11 cellular contexts compared by ENCODE assay signal in the genomic region with DNA sequence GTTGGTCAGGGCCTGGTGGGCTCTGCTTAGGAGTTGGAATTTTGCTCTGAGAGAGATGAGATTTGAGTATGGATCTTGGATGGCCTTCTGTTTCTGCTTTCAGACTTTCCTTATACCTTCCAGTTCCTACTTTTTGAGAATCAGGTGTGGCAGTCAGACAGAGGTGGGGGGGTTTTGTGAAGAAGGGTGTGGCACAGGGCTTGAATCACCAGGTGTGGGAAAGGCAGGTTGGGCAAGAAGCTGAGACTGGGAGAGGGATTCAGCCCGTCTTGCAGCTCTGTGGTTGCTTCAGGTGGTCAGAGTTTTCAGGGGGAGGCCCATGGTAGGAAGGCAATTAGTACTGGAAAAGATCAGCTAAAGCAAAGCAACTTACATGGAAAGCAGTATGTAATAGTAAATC.
DNase-seq lines count a peak whose midpoint lies in the region; ATAC-seq and TF ChIP-seq lines count a peak whose summit lies in the region.
"Had no signal": no experiment of that assay in that cellular context is flagged by ENCODE, and none has a peak within 500 bp of the region (broad histone marks: within the 10 kb centered on the region; RNA-seq: fewer than 3 reads in every experiment).

No MANE protein-coding gene starts in this region.

- H2BK120ac ChIP-seq in trophoblast cell (ENCODE audit: insufficient read depth, low read length, poor library complexity): no peak overlapping the region

- peaks cover 3% of the 10 kb centered on the region for H3K36me3 Mint-ChIP-seq in CD4-positive, CD25-positive, alpha-beta regulatory T cell
- H3K36me3 Mint-ChIP-seq in HFFc6 (ENCODE audit: low read depth): no peaks in the 10 kb centered on the region

- WGBS in trophoblast cell (ENCODE audit: extremely low coverage, insufficient coverage, insufficient read length): no CpG with 5 or more reads among the region's 1 CpG

- H3K9me3 Mint-ChIP-seq in CD4-positive, CD25-positive, alpha-beta regulatory T cell: peaks cover 0 to 1% (median 0%) of the 10 kb centered on the region in 7 donors
- H3K9me3 Mint-ChIP-seq in HFFc6: no peaks in the 10 kb centered on the region; the same call in 1 of the 2 replicates

- H2AFZ ChIP-seq in trophoblast cell (ENCODE audit: insufficient read depth, low read length, poor library complexity): no peak overlapping the region

- TF ChIP-seq CTCF in HFFc6 (IDR thresholded peaks at IDR 0.05): no peak

- no peak for DNase-seq in CD4-positive, CD25-positive, alpha-beta regulatory T cell
- DNase-seq in HFFc6 (no peak), trophoblast cell (no peak), NCI-H2081 (lab: John Stamatoyannopoulos, UW) (no peak), pons (ENCODE audit: low spot score) (no peak)
- no peak for DNase-seq in effector CD8-positive, alpha-beta T cell (lab: John Stamatoyannopoulos, UW)
- DNase-seq: caudate nucleus; H9; NCI-H187 treated with DMSO at 0.1 percent for 48 hours; stimulated activated CD4-positive, alpha-beta T cell treated with anti-CD3 and anti-CD28 coated beads, Interleukin-15, amount 100 ng/mL, for 24 hours had no signal

- no peak for ATAC-seq in CD4-positive, CD25-positive, alpha-beta regulatory T cell (ENCODE audit: low read depth in 2 of 2)

- H3K9ac ChIP-seq in duodenal mucosa (ENCODE audit: low read depth in 1 of 2, low read length in 2 of 2) (peak overlapping the region; percentile 15 to 44), trophoblast cell (ENCODE audit: low read length) (no peak overlapping the region)

- no peak overlapping the region for H3K23ac ChIP-seq in trophoblast cell (ENCODE audit: low read length)

- no peak overlapping the region for H3K18ac ChIP-seq in trophoblast cell (ENCODE audit: low read length)

- no peak overlapping the region for H2BK12ac ChIP-seq in trophoblast cell (ENCODE audit: low read length)

- no peak overlapping the region for H4K12ac ChIP-seq in trophoblast cell (ENCODE audit: low read depth, low read length)

- H3K4ac ChIP-seq in trophoblast cell (ENCODE audit: low read depth, low read length): no peak overlapping the region

- no peak overlapping the region for H3K4me2 ChIP-seq in trophoblast cell (ENCODE audit: low read length)

- peak overlapping the region; percentile 16 to 90 (median 76) for H3K27ac Mint-ChIP-seq in CD4-positive, CD25-positive, alpha-beta regulatory T cell
- H3K27ac Mint-ChIP-seq in HFFc6: peak overlapping the region; percentile 25; the same call in 1 of the 2 replicates

- H4K91ac ChIP-seq in trophoblast cell (ENCODE audit: low read depth, low read length): no peak overlapping the region

- H3K27ac ChIP-seq in CD4-positive, CD25-positive, alpha-beta regulatory T cell (ENCODE audit: insufficient read depth, low read length, poor library complexity, severe bottlenecking): no peak overlapping the region
- H3K27ac ChIP-seq in duodenal mucosa (ENCODE audit: low read depth, low read length): peak overlapping the region; percentile 5
- no peak overlapping the region for H3K27ac ChIP-seq in trophoblast cell (ENCODE audit: low read depth, low read length)

- no peaks in the 10 kb centered on the region for H3K36me3 ChIP-seq in CD4-positive, CD25-positive, alpha-beta regulatory T cell (ENCODE audit: control insufficient read depth, insufficient read depth, low read length)
- H3K36me3 ChIP-seq in duodenal mucosa (ENCODE audit: control insufficient read depth in 1 of 2, insufficient read depth in 2 of 2, low read length in 2 of 2) (no peaks in the 10 kb centered on the region), trophoblast cell (ENCODE audit: control insufficient read depth in 1 of 2, insufficient read depth in 2 of 2, low read length in 2 of 2) (no peaks in the 10 kb centered on the region)

- peak overlapping the region; percentile 94 for H3K4me3 ChIP-seq in CD4-positive, CD25-positive, alpha-beta regulatory T cell (ENCODE audit: low read depth, low read length)
- peak overlapping the region; percentile 68 to 77 for H3K4me3 ChIP-seq in duodenal mucosa (ENCODE audit: low read depth in 1 of 2, low read length in 2 of 2)
- peak overlapping the region; percentile 13 for H3K4me3 ChIP-seq in trophoblast cell (ENCODE audit: low read depth, low read length)

- no peak overlapping the region for H2AK5ac ChIP-seq in trophoblast cell (ENCODE audit: low read length)

- no peaks in the 10 kb centered on the region for H3K79me2 ChIP-seq in trophoblast cell (ENCODE audit: control insufficient read depth, insufficient read depth, low read length, poor library complexity)

- no peaks in the 10 kb centered on the region for H3K4me1 ChIP-seq in CD4-positive, CD25-positive, alpha-beta regulatory T cell (ENCODE audit: control insufficient read depth, insufficient read depth, low read length, poor library complexity, severe bottlenecking)
- H3K4me1 ChIP-seq in duodenal mucosa (ENCODE audit: control insufficient read depth in 1 of 2, insufficient read depth in 2 of 2, low read length in 2 of 2) (peaks cover 8 to 14% of the 10 kb centered on the region in 2 donors), trophoblast cell (ENCODE audit: control insufficient read depth in 1 of 2, insufficient read depth in 2 of 2, low read length in 2 of 2) (no peaks in the 10 kb centered on the region)

- H3K14ac ChIP-seq in trophoblast cell (ENCODE audit: low read length): no peak overlapping the region

- H3K27me3 Mint-ChIP-seq in CD4-positive, CD25-positive, alpha-beta regulatory T cell: peaks cover under 1% of the 10 kb centered on the region
- peaks cover 8% of the 10 kb centered on the region for H3K27me3 Mint-ChIP-seq in HFFc6 (ENCODE audit: insufficient read depth)

- peaks cover 0 to 26% (median 18%) of the 10 kb centered on the region in 4 donors for H3K4me1 Mint-ChIP-seq in CD4-positive, CD25-positive, alpha-beta regulatory T cell
- peaks cover 30% of the 10 kb centered on the region for H3K4me1 Mint-ChIP-seq in HFFc6 (ENCODE audit: low read depth)

- no peak overlapping the region for H4K8ac ChIP-seq in trophoblast cell (ENCODE audit: low read depth, low read length)

- no peak overlapping the region for H2BK5ac ChIP-seq in trophoblast cell (ENCODE audit: low read depth, low read length, poor library complexity)

- H3K9me3 ChIP-seq in CD4-positive, CD25-positive, alpha-beta regulatory T cell (ENCODE audit: control insufficient read depth in 2 of 2, low read length in 2 of 2): no peaks in the 10 kb centered on the region
- H3K9me3 ChIP-seq in duodenal mucosa (ENCODE audit: control insufficient read depth in 1 of 2, low read length in 2 of 2): no peaks in the 10 kb centered on the region
- no peaks in the 10 kb centered on the region for H3K9me3 ChIP-seq in trophoblast cell (ENCODE audit: insufficient read depth, low read depth, low read length)

- no peaks in the 10 kb centered on the region for H3K79me1 ChIP-seq in trophoblast cell (ENCODE audit: low read length)

- peak overlapping the region; percentile 32 to 88 (median 78) for H3K4me3 Mint-ChIP-seq in CD4-positive, CD25-positive, alpha-beta regulatory T cell
- peak overlapping the region; percentile 72 for H3K4me3 Mint-ChIP-seq in HFFc6
- H3K4me3 Mint-ChIP-seq: H9 had no signal

- H3K27me3 ChIP-seq in CD4-positive, CD25-positive, alpha-beta regulatory T cell (ENCODE audit: control insufficient read depth, insufficient read depth, low read length): peaks cover 3% of the 10 kb centered on the region
- H3K27me3 ChIP-seq in duodenal mucosa (ENCODE audit: control insufficient read depth in 1 of 2, insufficient read depth in 2 of 2, low read length in 2 of 2): no peaks in the 10 kb centered on the region
- no peaks in the 10 kb centered on the region for H3K27me3 ChIP-seq in trophoblast cell (ENCODE audit: insufficient read depth, low read length)

Comparison
In these comparisons a context has a peak if more than half of its experiments do, and no peak if none do; other contexts are left out.
1. H3K4me3 ChIP-seq: peak in every context shown above with its lines; median percentile 94 in CD4-positive, CD25-positive, alpha-beta regulatory T cell; 72 in duodenal mucosa; 13 in trophoblast cell.